In genomic region chr7:116954443-116954838, GRCh38 we compare ENCODE assay signal across 8 cellular contexts. TPM values are rescaled to one million over a fixed set of nuclear protein-coding genes. Genes with fewer than 3 reads are reported as not detected.
DNase-seq lines count a peak whose midpoint lies in the region; ATAC-seq, FAIRE-seq and TF ChIP-seq lines count a peak whose summit lies in the region.

No MANE protein-coding gene starts in this region.

- H2AFZ ChIP-seq in keratinocyte (ENCODE audit: control insufficient read depth, low read length) = peak overlapping the region; percentile 78

- H3K36me3 ChIP-seq in keratinocyte (ENCODE audit: control insufficient read depth in 2 of 2, extremely low read depth in 1 of 2, insufficient read depth in 2 of 2, low read length in 2 of 2) (peaks cover 0 to 4% of the 10 kb centered on the region in 2 experiments), thymus (ENCODE audit: control insufficient read depth, insufficient read depth) (no peaks in the 10 kb centered on the region)

- H3K4me2 ChIP-seq in keratinocyte (ENCODE audit: control insufficient read depth, extremely low read depth, insufficient read depth, low read depth, low read length) = peak overlapping the region; percentile 91

- no peaks in the 10 kb centered on the region for H3K9me1 ChIP-seq in keratinocyte (ENCODE audit: control insufficient read depth, extremely low read depth, insufficient read depth, low read length)

- 11% methylated on average over 8 of the region's 8 CpGs for WGBS in thymus

- H3K9me3 Mint-ChIP-seq in activated CD8-positive, alpha-beta memory T cell treated with anti-CD3 and anti-CD28 coated beads, Interleukin-2, amount 10 ng/mL, durations not matched to agents 7 days and 5 days (ENCODE audit: low read depth) = no peaks in the 10 kb centered on the region
- no peaks in the 10 kb centered on the region for H3K9me3 Mint-ChIP-seq in activated T-helper 1 cell treated with anti-CD3 and anti-CD28 coated beads, Interleukin-12 subunit alpha, Interleukin-12 subunit beta, Interleukin-2, Interleukin-4 antibody, amounts not matched to agents 30 ng/mL and 10 ng/mL and 1 ng/mL, durations not matched to agents 14 hours and 24 hours and 36 hours

- peaks cover 2% of the 10 kb centered on the region for H3K36me3 Mint-ChIP-seq in activated CD8-positive, alpha-beta memory T cell treated with anti-CD3 and anti-CD28 coated beads, Interleukin-2, amount 10 ng/mL, durations not matched to agents 7 days and 5 days
- peaks cover 4% of the 10 kb centered on the region for H3K36me3 Mint-ChIP-seq in activated T-helper 1 cell treated with anti-CD3 and anti-CD28 coated beads, Interleukin-12 subunit alpha, Interleukin-12 subunit beta, Interleukin-2, Interleukin-4 antibody, amounts not matched to agents 30 ng/mL and 10 ng/mL and 1 ng/mL, durations not matched to agents 14 hours and 24 hours and 36 hours (ENCODE audit: low read depth)

- H3K27me3 ChIP-seq in keratinocyte (ENCODE audit: control insufficient read depth, extremely low read depth, insufficient read depth, low read length) (no peaks in the 10 kb centered on the region), thymus (ENCODE audit: control insufficient read depth, insufficient read depth) (no peaks in the 10 kb centered on the region)

- no peak for FAIRE-seq in keratinocyte (lab: Jason Lieb, UNC)

- CTCF ChIA-PET in activated CD8-positive, alpha-beta memory T cell treated with anti-CD3 and anti-CD28 coated beads, Interleukin-2, amount 10 ng/mL, durations not matched to agents 7 days and 5 days (lab: Charles Lee) = interaction anchor here (1.2 kb wide), 1 partner anchor 24 kb away, joined by 3 read pairs; no protein-coding TSS in a partner anchor

- H3K27me3 Mint-ChIP-seq in activated CD8-positive, alpha-beta memory T cell treated with anti-CD3 and anti-CD28 coated beads, Interleukin-2, amount 10 ng/mL, durations not matched to agents 7 days and 5 days = no peaks in the 10 kb centered on the region
- peaks cover 9% of the 10 kb centered on the region for H3K27me3 Mint-ChIP-seq in activated T-helper 1 cell treated with anti-CD3 and anti-CD28 coated beads, Interleukin-12 subunit alpha, Interleukin-12 subunit beta, Interleukin-2, Interleukin-4 antibody, amounts not matched to agents 30 ng/mL and 10 ng/mL and 1 ng/mL, durations not matched to agents 14 hours and 24 hours and 36 hours (ENCODE audit: insufficient read depth)

- dilution Hi-C loops in keratinocyte (cut with MboI; ENCODE audit: extremely low pct_ligation_motif_present, low sequenced_read_pairs) = no loop called here

- DNase-seq in activated CD8-positive, alpha-beta memory T cell treated with anti-CD3 and anti-CD28 coated beads, Interleukin-2, amount 10 ng/mL, durations not matched to agents 7 days and 5 days = no peak
- no peak for DNase-seq in activated CD8-positive, alpha-beta memory T cell treated with anti-CD3 and anti-CD28 coated beads, Interleukin-2, amount 50 U/mL, for 48 hours
- DNase-seq in activated T-helper 1 cell treated with anti-CD3 and anti-CD28 coated beads, Interleukin-12 subunit alpha, Interleukin-12 subunit beta, Interleukin-2, Interleukin-4 antibody, amounts not matched to agents 30 ng/mL and 10 ng/mL and 1 ng/mL, durations not matched to agents 14 hours and 24 hours and 36 hours (ENCODE audit: low spot score) = no peak
- DNase-seq in keratinocyte (ENCODE audit: low read depth, low spot score) = no peak
- DNase-seq in stimulated activated CD4-positive, alpha-beta T cell treated with anti-CD3 and anti-CD28 coated beads, Interleukin-12 subunit alpha, Interleukin-12 subunit beta, amount 100 ng/mL, for 4 hours = no peak

- intact Hi-C loops in activated T-helper 1 cell treated with anti-CD3 and anti-CD28 coated beads, Interleukin-12 subunit alpha, Interleukin-12 subunit beta, Interleukin-2, Interleukin-4 antibody, amounts not matched to agents 30 ng/mL and 10 ng/mL and 1 ng/mL, durations not matched to agents 14 hours and 24 hours and 36 hours (cut with micrococcal nuclease) = loop anchor here (5.0 kb wide), 1 partner anchor 1228 kb away; the partner anchor contains the start of gene LSM8

- peak overlapping the region; percentile 87 for H3K27ac Mint-ChIP-seq in activated CD8-positive, alpha-beta memory T cell treated with anti-CD3 and anti-CD28 coated beads, Interleukin-2, amount 10 ng/mL, durations not matched to agents 7 days and 5 days
- H3K27ac Mint-ChIP-seq in activated T-helper 1 cell treated with anti-CD3 and anti-CD28 coated beads, Interleukin-12 subunit alpha, Interleukin-12 subunit beta, Interleukin-2, Interleukin-4 antibody, amounts not matched to agents 30 ng/mL and 10 ng/mL and 1 ng/mL, durations not matched to agents 14 hours and 24 hours and 36 hours = peak overlapping the region; percentile 87

- H3K4me3 Mint-ChIP-seq in activated CD8-positive, alpha-beta memory T cell treated with anti-CD3 and anti-CD28 coated beads, Interleukin-2, amount 10 ng/mL, durations not matched to agents 7 days and 5 days = peak overlapping the region; percentile 82
- H3K4me3 Mint-ChIP-seq in activated T-helper 1 cell treated with anti-CD3 and anti-CD28 coated beads, Interleukin-12 subunit alpha, Interleukin-12 subunit beta, Interleukin-2, Interleukin-4 antibody, amounts not matched to agents 30 ng/mL and 10 ng/mL and 1 ng/mL, durations not matched to agents 14 hours and 24 hours and 36 hours = peak overlapping the region; percentile 93

- H3K9me3 ChIP-seq in keratinocyte (ENCODE audit: control insufficient read depth, low read depth, low read length) = no peaks in the 10 kb centered on the region
- H3K9me3 ChIP-seq in thymus (ENCODE audit: control insufficient read depth) = peaks cover 1% of the 10 kb centered on the region

- H3K27ac ChIP-seq in keratinocyte (ENCODE audit: control insufficient read depth, insufficient read depth, low read length) (peak overlapping the region; percentile 88), thymus (ENCODE audit: low read depth) (peak overlapping the region; percentile 36)

- peaks cover 38% of the 10 kb centered on the region for H3K4me1 Mint-ChIP-seq in activated CD8-positive, alpha-beta memory T cell treated with anti-CD3 and anti-CD28 coated beads, Interleukin-2, amount 10 ng/mL, durations not matched to agents 7 days and 5 days
- H3K4me1 Mint-ChIP-seq in activated T-helper 1 cell treated with anti-CD3 and anti-CD28 coated beads, Interleukin-12 subunit alpha, Interleukin-12 subunit beta, Interleukin-2, Interleukin-4 antibody, amounts not matched to agents 30 ng/mL and 10 ng/mL and 1 ng/mL, durations not matched to agents 14 hours and 24 hours and 36 hours (ENCODE audit: low read depth) = peaks cover 12% of the 10 kb centered on the region

- H3K4me3 ChIP-seq in keratinocyte (ENCODE audit: control insufficient read depth in 2 of 3, extremely low read depth in 1 of 3, insufficient read depth in 2 of 3, low read depth in 1 of 3, low read length in 3 of 3) (peak overlapping the region; percentile 71 to 91 (median 87)), thymus (ENCODE audit: low read length) (peak overlapping the region; percentile 82)

- peaks cover 11% of the 10 kb centered on the region for H3K4me1 ChIP-seq in keratinocyte (ENCODE audit: control insufficient read depth, extremely low read depth, insufficient read depth, low read length)
- H3K4me1 ChIP-seq in thymus (ENCODE audit: control insufficient read depth, insufficient read depth, low read length) = no peaks in the 10 kb centered on the region

- no peak for ATAC-seq in activated CD8-positive, alpha-beta memory T cell treated with anti-CD3 and anti-CD28 coated beads, Interleukin-2, amount 10 ng/mL, durations not matched to agents 7 days and 5 days
- no peak for ATAC-seq in GM21619 (IDR thresholded peaks at IDR 0.05; ENCODE audit: unreplicated experiment)
- no peak for ATAC-seq in HG03025 (IDR thresholded peaks at IDR 0.05; ENCODE audit: low FRiP score, unreplicated experiment)

- no peaks in the 10 kb centered on the region for H4K20me1 ChIP-seq in keratinocyte (ENCODE audit: control insufficient read depth, extremely low read depth, insufficient read depth, low read length)

- peaks cover 22% of the 10 kb centered on the region for H3K79me2 ChIP-seq in keratinocyte (ENCODE audit: control insufficient read depth, insufficient read depth, low read length)

- no peak for TF ChIP-seq CTCF in keratinocyte (optimal IDR thresholded peaks at IDR 0.05 in 1 of 3, IDR thresholded peaks at IDR 0.05 in 1 of 3, conservative IDR thresholded peaks at IDR 0.05 in 1 of 3; ENCODE audit: extremely low read depth in 1 of 3, insufficient read depth in 2 of 3, low read length in 3 of 3)

- peak overlapping the region; percentile 93 for H3K9ac ChIP-seq in keratinocyte (ENCODE audit: control insufficient read depth, extremely low read depth, insufficient read depth, low read length)

RNA-seq across cellular contexts. Expression of gene ST7, which starts 1.1 kb away (rescaled TPM):
- total RNA-seq in activated CD8-positive, alpha-beta memory T cell treated with anti-CD3 and anti-CD28 coated beads, Interleukin-2, amount 10 ng/mL, durations not matched to agents 7 days and 5 days = 10 to 100 TPM in 1 of 2 experiments, 1 to 10 TPM in 1; 7.2 to 12.8 TPM
- total RNA-seq in activated T-helper 1 cell treated with anti-CD3 and anti-CD28 coated beads, Interleukin-12 subunit alpha, Interleukin-12 subunit beta, Interleukin-2, Interleukin-4 antibody, amounts not matched to agents 30 ng/mL and 10 ng/mL and 1 ng/mL, durations not matched to agents 14 hours and 24 hours and 36 hours = 4.5 and 5.8 TPM in 2 replicates
- polyA plus RNA-seq in keratinocyte (15.0 to 18.4 TPM (median 16.9 TPM) in 3 replicates), thymus (11.5 TPM)
- 6.1 TPM for polyA plus RNA-seq in keratinocyte (2011; ENCODE audit: low read depth)
- 8.1 and 14.3 TPM in 2 replicates for polyA plus RNA-seq in keratinocyte (2011; cell fraction: cytosol; rRNA removed)
- 24.4 and 28.0 TPM in 2 replicates for polyA plus RNA-seq in keratinocyte (2011; cell fraction: nucleus; rRNA removed)
- polyA plus RNA-seq in keratinocyte (2012; ENCODE audit: low replicate concordance) = 8.8 and 12.9 TPM in 2 replicates
- polyA minus RNA-seq in keratinocyte = 9.2 to 22.3 TPM (median 17.7 TPM) in 3 replicates
- polyA minus RNA-seq in keratinocyte (2011; cell fraction: cytosol; rRNA and poly(A)+ RNA removed) = 12.3 TPM
- 29.3 and 34.0 TPM in 2 replicates for polyA minus RNA-seq in keratinocyte (2011; cell fraction: nucleus; rRNA and poly(A)+ RNA removed)
